Comparison of ENCODE assay signal across 8 cellular contexts in the genomic region with DNA sequence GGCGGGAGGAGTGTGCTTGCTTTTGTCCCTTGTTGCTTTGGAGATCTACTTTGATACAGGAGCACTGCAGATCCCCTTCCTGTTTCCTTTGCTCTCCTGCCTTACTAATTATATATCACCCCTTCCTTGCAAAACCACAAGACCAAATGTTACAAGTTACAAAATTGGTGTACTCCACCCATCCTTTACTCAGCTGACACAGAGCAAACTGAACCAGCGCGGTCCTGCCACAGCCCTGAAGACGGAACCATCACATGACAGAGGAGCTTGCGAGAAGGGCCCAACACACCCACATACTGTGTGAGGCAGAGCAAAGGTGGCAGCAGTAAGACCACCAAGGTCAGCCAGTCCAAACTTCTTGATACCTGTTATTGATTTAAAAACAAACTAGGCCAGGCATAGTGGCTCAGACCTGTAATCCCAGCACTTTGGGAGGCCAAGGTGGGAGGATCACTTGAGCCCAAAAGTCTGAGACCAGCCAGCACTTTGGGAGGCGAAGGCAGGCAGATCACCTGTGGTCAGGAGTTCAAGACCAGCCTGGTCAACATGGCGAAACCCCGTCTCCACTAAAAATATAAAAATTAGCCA.
DNase-seq lines count a peak whose midpoint lies in the region; ATAC-seq and TF ChIP-seq lines count a peak whose summit lies in the region.

No MANE protein-coding gene starts in this region.

- ATAC-seq in GM19463 (IDR thresholded peaks at IDR 0.05; ENCODE audit: unreplicated experiment) (peak; percentile 70), GM18867 (IDR thresholded peaks at IDR 0.05; ENCODE audit: unreplicated experiment) (no peak)

- no peak overlapping the region for H3K4me3 ChIP-seq in fibroblast of pulmonary artery (replicated peaks; ENCODE audit: low read depth, low read length)

- DNase-seq in NCI-H146 (lab: John Stamatoyannopoulos, UW) = peak; percentile 33
- peak; percentile 54 for DNase-seq in activated T-cell treated with anti-CD3 and anti-CD28 coated beads for 4 hours
- DNase-seq in fibroblast of pulmonary artery (ENCODE audit: low read depth) = peak; percentile 45
- peak; percentile 58 to 63 (median 59) for DNase-seq in stimulated activated CD4-positive, alpha-beta T cell treated with anti-CD3 and anti-CD28 coated beads, Interleukin-12 subunit alpha, Interleukin-12 subunit beta, amount 100 ng/mL, for 48 hours (ENCODE audit: low read depth in 2 of 3, low spot score in 1 of 3)
- no peak for DNase-seq in amniotic stem cell (lab: John Stamatoyannopoulos, UW)
- DNase-seq in NCI-H1092 (lab: John Stamatoyannopoulos, UW) = no peak

- no peak for TF ChIP-seq CTCF in fibroblast of pulmonary artery (IDR thresholded peaks at IDR 0.05; ENCODE audit: low read length, missing control alignments)

Comparison
In these comparisons a context has a peak if more than half of its experiments do, and no peak if none do; other contexts are left out.
1. DNase-seq: peak in NCI-H146 (single experiment), activated T-cell treated with anti-CD3 and anti-CD28 coated beads for 4 hours (single experiment), fibroblast of pulmonary artery (single experiment) and stimulated activated CD4-positive, alpha-beta T cell treated with anti-CD3 and anti-CD28 coated beads, Interleukin-12 subunit alpha, Interleukin-12 subunit beta, amount 100 ng/mL, for 48 hours (3 of 3); none in amniotic stem cell (single experiment) and NCI-H1092 (single experiment).